15 cellular contexts compared by ENCODE assay signal in genomic region chr14:100710391-100711116, GRCh38. TPM values are rescaled to one million over a fixed set of nuclear protein-coding genes. Genes with fewer than 3 reads are reported as not detected.
DNase-seq lines count a peak whose midpoint lies in the region; ATAC-seq and TF ChIP-seq lines count a peak whose summit lies in the region.
"Had no signal": no experiment of that assay in that cellular context is flagged by ENCODE, and none has a peak within 500 bp of the region (broad histone marks: within the 10 kb centered on the region; RNA-seq: fewer than 3 reads in every experiment).

No MANE protein-coding gene starts in this region.

- no peaks in the 10 kb centered on the region for H3K36me3 Mint-ChIP-seq in mesothelial cell of epicardium
- no peaks in the 10 kb centered on the region for H3K36me3 Mint-ChIP-seq in progenitor cell of endocrine pancreas (ENCODE audit: insufficient read depth)
- no peaks in the 10 kb centered on the region for H3K36me3 Mint-ChIP-seq in stimulated activated effector memory CD8-positive, alpha-beta T cell treated with anti-CD3 and anti-CD28 coated beads, Interleukin-12 subunit alpha, Interleukin-12 subunit beta, amount 100 ng/mL, for 72 hours
- H3K36me3 Mint-ChIP-seq: CD4-positive, alpha-beta memory T cell had no signal

- H3K27ac Mint-ChIP-seq in mesothelial cell of epicardium (peak overlapping the region; percentile 79), progenitor cell of endocrine pancreas (peak overlapping the region; percentile 26)
- H3K27ac Mint-ChIP-seq in stimulated activated effector memory CD8-positive, alpha-beta T cell treated with anti-CD3 and anti-CD28 coated beads, Interleukin-12 subunit alpha, Interleukin-12 subunit beta, amount 100 ng/mL, for 72 hours, result no peak overlapping the region
- H3K27ac Mint-ChIP-seq: CD4-positive, alpha-beta memory T cell had no signal

- no peaks in the 10 kb centered on the region for H3K27me3 ChIP-seq in adrenal gland

- H3K9me3 ChIP-seq in adrenal gland (replicated peaks in 1 of 3), result no peaks in the 10 kb centered on the region

- no peak for ATAC-seq in stimulated activated effector memory CD8-positive, alpha-beta T cell treated with anti-CD3 and anti-CD28 coated beads, Interleukin-12 subunit alpha, Interleukin-12 subunit beta, amount 100 ng/mL, for 72 hours

- H3K4me3 Mint-ChIP-seq in mesothelial cell of epicardium, result no peak overlapping the region
- H3K4me3 Mint-ChIP-seq in progenitor cell of endocrine pancreas (ENCODE audit: low read depth), result no peak overlapping the region
- no peak overlapping the region for H3K4me3 Mint-ChIP-seq in stimulated activated effector memory CD8-positive, alpha-beta T cell treated with anti-CD3 and anti-CD28 coated beads, Interleukin-12 subunit alpha, Interleukin-12 subunit beta, amount 100 ng/mL, for 72 hours
- H3K4me3 Mint-ChIP-seq: CD4-positive, alpha-beta memory T cell had no signal

- H3K4me1 Mint-ChIP-seq in mesothelial cell of epicardium (peaks cover 32% of the 10 kb centered on the region), progenitor cell of endocrine pancreas (ENCODE audit: low read depth) (peaks cover 25% of the 10 kb centered on the region)
- no peaks in the 10 kb centered on the region for H3K4me1 Mint-ChIP-seq in stimulated activated effector memory CD8-positive, alpha-beta T cell treated with anti-CD3 and anti-CD28 coated beads, Interleukin-12 subunit alpha, Interleukin-12 subunit beta, amount 100 ng/mL, for 72 hours

- peak in 1 of 2 donors; percentile 4 for TF ChIP-seq POLR2A in adrenal gland (IDR thresholded peaks at IDR 0.05)

- DNase-seq in GF-D8 (lab: John Stamatoyannopoulos, UW), result peak; percentile 24
- DNase-seq in adrenal gland, result peak in 3 of 7 donors; percentile 70 to 86 (median 79)
- no peak for DNase-seq in mesothelial cell of epicardium (ENCODE audit: low spot score in 2 of 2, unreplicated experiment in 2 of 2)
- no peak for DNase-seq in progenitor cell of endocrine pancreas (ENCODE audit: low spot score, unreplicated experiment)
- DNase-seq in stimulated activated effector memory CD8-positive, alpha-beta T cell treated with anti-CD3 and anti-CD28 coated beads, Interleukin-12 subunit alpha, Interleukin-12 subunit beta, amount 100 ng/mL, for 72 hours (ENCODE audit: low spot score in 2 of 2), result no peak
- no peak for DNase-seq in NCI-H2171 treated with DMSO at 0.1 percent for 48 hours (lab: John Stamatoyannopoulos, UW)
- no peak for DNase-seq in NCI-H1092 (lab: John Stamatoyannopoulos, UW)
- no peak for DNase-seq in amygdala (lab: John Stamatoyannopoulos, UW)
- DNase-seq: AML-193, GDM1, GOT3, MM.1S, NCI-H1417 treated with DMSO at 0.1 percent for 48 hours, NCI-H2029 treated with DMSO at 0.1 percent for 48 hours had no signal

- TF ChIP-seq CTCF in adrenal gland (IDR thresholded peaks at IDR 0.05) (no peak), mesothelial cell of epicardium (IDR thresholded peaks at IDR 0.05; ENCODE audit: unreplicated experiment) (no peak), progenitor cell of endocrine pancreas (IDR thresholded peaks at IDR 0.05; ENCODE audit: unreplicated experiment) (no peak)

- peak overlapping the region; percentile 92 to 97 (median 95) for H3K27ac ChIP-seq in adrenal gland

- peaks cover 31 to 58% of the 10 kb centered on the region in 2 donors for H3K4me1 ChIP-seq in adrenal gland (replicated peaks in 1 of 2)

- H3K36me3 ChIP-seq in adrenal gland (replicated peaks in 1 of 2), result no peaks in the 10 kb centered on the region

- H3K4me3 ChIP-seq in adrenal gland, result no peak overlapping the region

- intact Hi-C loops in adrenal gland (cut with DNase I), result loop anchor here in 1 of 2 donors (10.0 kb wide), 1 partner anchor 104 kb away; no protein-coding TSS in a partner anchor

- H3K27me3 Mint-ChIP-seq in mesothelial cell of epicardium (ENCODE audit: low read depth), result peaks cover 4% of the 10 kb centered on the region
- H3K27me3 Mint-ChIP-seq in progenitor cell of endocrine pancreas, result peaks cover 16% of the 10 kb centered on the region

- 59 to 67% (median 66%) methylated on average over 22 of the region's 22 CpGs for WGBS in adrenal gland, 4 donors

- no peaks in the 10 kb centered on the region for H3K9me3 Mint-ChIP-seq in mesothelial cell of epicardium
- no peaks in the 10 kb centered on the region for H3K9me3 Mint-ChIP-seq in progenitor cell of endocrine pancreas (ENCODE audit: low read depth)
- no peaks in the 10 kb centered on the region for H3K9me3 Mint-ChIP-seq in stimulated activated effector memory CD8-positive, alpha-beta T cell treated with anti-CD3 and anti-CD28 coated beads, Interleukin-12 subunit alpha, Interleukin-12 subunit beta, amount 100 ng/mL, for 72 hours
- H3K9me3 Mint-ChIP-seq: CD4-positive, alpha-beta memory T cell had no signal

RNA-seq across cellular contexts. Expression of gene DLK1, which starts 16.1 kb away (rescaled TPM):
- total RNA-seq in adrenal gland (1,000 to 10,000 TPM; 1,488 to 2,787 (median 2,011) TPM), mesothelial cell of epicardium (958 to 1,165 TPM (median 1,080 TPM) in 3 replicates), progenitor cell of endocrine pancreas (5,491 and 5,856 TPM in 2 replicates)
- polyA plus RNA-seq in adrenal gland, result 1,000 to 10,000 TPM in 1 of 3 donors, 100 to 1,000 TPM in 2; 426 to 1,401 (median 972) TPM
- total RNA-seq: CD4-positive, alpha-beta memory T cell had no signal
- polyA plus RNA-seq: CD4-positive, alpha-beta memory T cell had no signal
